ENCODE assay signal across 1 cellular context in the genomic region with DNA sequence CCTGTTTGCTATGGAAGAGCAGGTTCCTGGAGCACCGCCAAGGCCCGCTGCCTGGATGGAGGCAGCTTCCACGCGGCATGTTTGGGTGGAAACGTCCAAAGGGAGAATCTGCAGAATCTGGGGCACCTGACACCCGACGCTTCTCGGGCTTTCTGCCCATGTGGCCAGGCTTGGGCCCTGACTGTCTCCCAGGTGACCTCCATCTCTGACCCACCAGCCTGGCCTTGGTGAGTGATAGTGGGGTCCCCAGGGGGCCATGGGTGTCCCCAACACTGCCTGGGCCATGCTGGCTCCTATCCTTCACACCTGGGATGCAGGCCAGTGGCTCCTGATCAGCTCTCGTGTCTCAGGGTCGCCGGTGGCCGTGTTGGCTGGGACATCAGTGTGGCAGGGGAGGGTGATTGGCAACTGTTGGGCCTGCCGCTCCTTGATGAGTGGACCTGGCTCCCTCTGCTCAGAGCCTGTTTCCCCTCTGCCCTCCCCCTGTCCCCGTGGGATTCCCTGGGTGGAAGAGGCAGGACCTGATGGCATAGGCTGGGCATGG.
TF ChIP-seq lines count a peak whose summit lies in the region.

No MANE protein-coding gene starts in this region.

TF ChIP-seq in HepG2, 621 proteins besides CTCF, POLR2A, EP300 and RAD21:
- no peak for TF ChIP-seq POLR2AphosphoS5 (IDR thresholded peaks at IDR 0.05; ENCODE audit: low read depth, low read length)
- TF ChIP-seq, protein P1, sequence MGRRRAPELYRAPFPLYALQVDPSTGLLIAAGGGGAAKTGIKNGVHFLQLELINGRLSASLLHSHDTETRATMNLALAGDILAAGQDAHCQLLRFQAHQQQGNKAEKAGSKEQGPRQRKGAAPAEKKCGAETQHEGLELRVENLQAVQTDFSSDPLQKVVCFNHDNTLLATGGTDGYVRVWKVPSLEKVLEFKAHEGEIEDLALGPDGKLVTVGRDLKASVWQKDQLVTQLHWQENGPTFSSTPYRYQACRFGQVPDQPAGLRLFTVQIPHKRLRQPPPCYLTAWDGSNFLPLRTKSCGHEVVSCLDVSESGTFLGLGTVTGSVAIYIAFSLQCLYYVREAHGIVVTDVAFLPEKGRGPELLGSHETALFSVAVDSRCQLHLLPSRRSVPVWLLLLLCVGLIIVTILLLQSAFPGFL (CRISPR knock-in tag; IDR thresholded peaks at IDR 0.05), result no peak
- no peak for TF ChIP-seq XBP1 (CRISPR knock-in tag; IDR thresholded peaks at IDR 0.05)
- TF ChIP-seq ZNF569 (CRISPR knock-in tag; IDR thresholded peaks at IDR 0.05; ENCODE audit: borderline replicate concordance), result no peak
- no peak for TF ChIP-seq JARID2 (CRISPR knock-in tag; IDR thresholded peaks at IDR 0.05; ENCODE audit: insufficient replicate concordance)
- TF ChIP-seq, protein P2, sequence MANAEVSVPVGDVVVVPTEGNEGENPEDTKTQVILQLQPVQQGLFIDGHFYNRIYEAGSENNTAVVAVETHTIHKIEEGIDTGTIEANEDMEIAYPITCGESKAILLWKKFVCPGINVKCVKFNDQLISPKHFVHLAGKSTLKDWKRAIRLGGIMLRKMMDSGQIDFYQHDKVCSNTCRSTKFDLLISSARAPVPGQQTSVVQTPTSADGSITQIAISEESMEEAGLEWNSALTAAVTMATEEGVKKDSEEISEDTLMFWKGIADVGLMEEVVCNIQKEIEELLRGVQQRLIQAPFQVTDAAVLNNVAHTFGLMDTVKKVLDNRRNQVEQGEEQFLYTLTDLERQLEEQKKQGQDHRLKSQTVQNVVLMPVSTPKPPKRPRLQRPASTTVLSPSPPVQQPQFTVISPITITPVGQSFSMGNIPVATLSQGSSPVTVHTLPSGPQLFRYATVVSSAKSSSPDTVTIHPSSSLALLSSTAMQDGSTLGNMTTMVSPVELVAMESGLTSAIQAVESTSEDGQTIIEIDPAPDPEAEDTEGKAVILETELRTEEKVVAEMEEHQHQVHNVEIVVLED (CRISPR knock-in tag; IDR thresholded peaks at IDR 0.05; ENCODE audit: borderline replicate concordance), result no peak
- TF ChIP-seq, protein P3, sequence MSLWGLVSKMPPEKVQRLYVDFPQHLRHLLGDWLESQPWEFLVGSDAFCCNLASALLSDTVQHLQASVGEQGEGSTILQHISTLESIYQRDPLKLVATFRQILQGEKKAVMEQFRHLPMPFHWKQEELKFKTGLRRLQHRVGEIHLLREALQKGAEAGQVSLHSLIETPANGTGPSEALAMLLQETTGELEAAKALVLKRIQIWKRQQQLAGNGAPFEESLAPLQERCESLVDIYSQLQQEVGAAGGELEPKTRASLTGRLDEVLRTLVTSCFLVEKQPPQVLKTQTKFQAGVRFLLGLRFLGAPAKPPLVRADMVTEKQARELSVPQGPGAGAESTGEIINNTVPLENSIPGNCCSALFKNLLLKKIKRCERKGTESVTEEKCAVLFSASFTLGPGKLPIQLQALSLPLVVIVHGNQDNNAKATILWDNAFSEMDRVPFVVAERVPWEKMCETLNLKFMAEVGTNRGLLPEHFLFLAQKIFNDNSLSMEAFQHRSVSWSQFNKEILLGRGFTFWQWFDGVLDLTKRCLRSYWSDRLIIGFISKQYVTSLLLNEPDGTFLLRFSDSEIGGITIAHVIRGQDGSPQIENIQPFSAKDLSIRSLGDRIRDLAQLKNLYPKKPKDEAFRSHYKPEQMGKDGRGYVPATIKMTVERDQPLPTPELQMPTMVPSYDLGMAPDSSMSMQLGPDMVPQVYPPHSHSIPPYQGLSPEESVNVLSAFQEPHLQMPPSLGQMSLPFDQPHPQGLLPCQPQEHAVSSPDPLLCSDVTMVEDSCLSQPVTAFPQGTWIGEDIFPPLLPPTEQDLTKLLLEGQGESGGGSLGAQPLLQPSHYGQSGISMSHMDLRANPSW (CRISPR knock-in tag; IDR thresholded peaks at IDR 0.05; ENCODE audit: borderline replicate concordance), result no peak
- TF ChIP-seq ZNF333 (CRISPR knock-in tag; IDR thresholded peaks at IDR 0.05; ENCODE audit: borderline replicate concordance), result no peak
